In genomic region chr16:70563571-70563970, GRCh38 we compare ENCODE assay signal across 24 cellular contexts. TPM values are rescaled to one million over a fixed set of nuclear protein-coding genes. Genes with fewer than 3 reads are reported as not detected.
DNase-seq lines count a peak whose midpoint lies in the region; ATAC-seq and TF ChIP-seq lines count a peak whose summit lies in the region.
"Had no signal": no experiment of that assay in that cellular context is flagged by ENCODE, and none has a peak within 500 bp of the region (broad histone marks: within the 10 kb centered on the region; RNA-seq: fewer than 3 reads in every experiment).

No MANE protein-coding gene starts in this region.

- no peaks in the 10 kb centered on the region for H3K9me3 ChIP-seq in gastroesophageal sphincter
- H3K9me3 ChIP-seq in vagina: no peaks in the 10 kb centered on the region
- H3K9me3 ChIP-seq: A549, adrenal gland, thyroid gland had no signal

- no peak for TF ChIP-seq EP300 in gastroesophageal sphincter (IDR thresholded peaks at IDR 0.05)

- no peaks in the 10 kb centered on the region for H3K9me3 Mint-ChIP-seq in activated naive CD4-positive, alpha-beta T cell treated with anti-CD3 and anti-CD28 coated beads, Interleukin-2, amount 50 U/mL, for 24 hours
- H3K9me3 Mint-ChIP-seq: dendritic cell treated with granulocyte-macrophage colony-stimulating factor and Interleukin-4, amounts not matched to agents 40 ng/mL and 50 ng/mL, for 4 days; stimulated activated naive B cell treated with anti-CD40 and anti-IgM and Interleukin-4, amounts not matched to agents 10 μg/mL and 1 μg/mL and 100 μg/mL, for 72 hours had no signal

- intact Hi-C loops in vagina (cut with DNase I): no loop called here

- TF ChIP-seq POLR2A in gastroesophageal sphincter (IDR thresholded peaks at IDR 0.05) (no peak), vagina (IDR thresholded peaks at IDR 0.05) (no peak)

- H3K36me3 ChIP-seq in gastroesophageal sphincter (peaks cover 32 to 100% of the 10 kb centered on the region in 2 donors), vagina (peaks cover 16 to 99% of the 10 kb centered on the region in 2 donors)

- H3K4me1 ChIP-seq in gastroesophageal sphincter: peaks cover 0 to 12% (median 0%) of the 10 kb centered on the region in 3 donors
- H3K4me1 ChIP-seq in vagina: peaks cover 7% of the 10 kb centered on the region
- H3K4me1 ChIP-seq: A549, thyroid gland had no signal

- H3K27me3 ChIP-seq in gastroesophageal sphincter: no peaks in the 10 kb centered on the region
- no peaks in the 10 kb centered on the region for H3K27me3 ChIP-seq in vagina
- H3K27me3 ChIP-seq: adrenal gland, thyroid gland had no signal

- H3K27ac ChIP-seq in gastroesophageal sphincter (peak overlapping the region in 1 of 4 donors; percentile 59), vagina (peak overlapping the region; percentile 10)
- H3K27ac ChIP-seq: A549, adrenal gland, HL-60, SK-N-MC had no signal

- H3K36me3 Mint-ChIP-seq in activated naive CD4-positive, alpha-beta T cell treated with anti-CD3 and anti-CD28 coated beads, Interleukin-2, amount 50 U/mL, for 24 hours: peaks cover 16% of the 10 kb centered on the region

- DNase-seq in activated naive CD4-positive, alpha-beta T cell treated with anti-CD3 and anti-CD28 coated beads, Interleukin-2, amount 50 U/mL, for 16 hours: no peak
- DNase-seq in choroid plexus epithelial cell (ENCODE audit: low read depth) (peak; percentile 39), vagina (ENCODE audit: extremely low spot score in 2 of 2) (no peak), AG08395 (ENCODE audit: low spot score) (no peak)
- no peak for DNase-seq in activated CD8-positive, alpha-beta memory T cell treated with anti-CD3 and anti-CD28 coated beads for 24 hours
- DNase-seq: activated gamma-delta T cell; adrenal gland; EL; GOT3; kidney; NCI-H1417; NCI-H524; stimulated activated CD4-positive, alpha-beta T cell treated with anti-CD3 and anti-CD28 coated beads, Interleukin-2, amount 100 ng/mL, for 48 hours; stimulated activated naive B cell treated with anti-CD40 and anti-IgM and Interleukin-4, amounts not matched to agents 10 μg/mL and 1 μg/mL and 100 μg/mL, for 72 hours; T-helper 17 cell; thyroid gland had no signal

- no peaks in the 10 kb centered on the region for H3K27me3 Mint-ChIP-seq in activated naive CD4-positive, alpha-beta T cell treated with anti-CD3 and anti-CD28 coated beads, Interleukin-2, amount 50 U/mL, for 24 hours
- H3K27me3 Mint-ChIP-seq: dendritic cell treated with granulocyte-macrophage colony-stimulating factor and Interleukin-4, amounts not matched to agents 40 ng/mL and 50 ng/mL, for 4 days; stimulated activated naive B cell treated with anti-CD40 and anti-IgM and Interleukin-4, amounts not matched to agents 10 μg/mL and 1 μg/mL and 100 μg/mL, for 72 hours; T-helper 17 cell had no signal

- H3K27ac Mint-ChIP-seq in activated naive CD4-positive, alpha-beta T cell treated with anti-CD3 and anti-CD28 coated beads, Interleukin-2, amount 50 U/mL, for 24 hours: peak overlapping the region; percentile 4
- H3K27ac Mint-ChIP-seq: dendritic cell treated with granulocyte-macrophage colony-stimulating factor and Interleukin-4, amounts not matched to agents 40 ng/mL and 50 ng/mL, for 4 days; stimulated activated naive B cell treated with anti-CD40 and anti-IgM and Interleukin-4, amounts not matched to agents 10 μg/mL and 1 μg/mL and 100 μg/mL, for 72 hours; T-helper 17 cell had no signal

- no peak for TF ChIP-seq CTCF in choroid plexus epithelial cell (conservative IDR thresholded peaks at IDR 0.05; ENCODE audit: low read depth, low read length)
- TF ChIP-seq CTCF in gastroesophageal sphincter (IDR thresholded peaks at IDR 0.05): no peak
- TF ChIP-seq CTCF in vagina (IDR thresholded peaks at IDR 0.05): no peak

- H3K4me3 ChIP-seq in choroid plexus epithelial cell (ENCODE audit: low read depth, low read length) (no peak overlapping the region), gastroesophageal sphincter (no peak overlapping the region), vagina (no peak overlapping the region)
- H3K4me3 ChIP-seq: A549, adrenal gland, SK-N-MC, smooth muscle cell, thyroid gland had no signal

- H3K4me3 Mint-ChIP-seq in activated naive CD4-positive, alpha-beta T cell treated with anti-CD3 and anti-CD28 coated beads, Interleukin-2, amount 50 U/mL, for 24 hours: no peak overlapping the region
- H3K4me3 Mint-ChIP-seq: dendritic cell treated with granulocyte-macrophage colony-stimulating factor and Interleukin-4, amounts not matched to agents 40 ng/mL and 50 ng/mL, for 4 days; stimulated activated naive B cell treated with anti-CD40 and anti-IgM and Interleukin-4, amounts not matched to agents 10 μg/mL and 1 μg/mL and 100 μg/mL, for 72 hours; T-helper 17 cell had no signal

- ATAC-seq in gastroesophageal sphincter (peak; percentile 36), HG02610 (IDR thresholded peaks at IDR 0.05; ENCODE audit: unreplicated experiment) (no peak)
- ATAC-seq: A549; stimulated activated naive B cell treated with anti-CD40 and anti-IgM and Interleukin-4, amounts not matched to agents 10 μg/mL and 1 μg/mL and 100 μg/mL, for 72 hours; T-helper 17 cell had no signal

- H3K4me1 Mint-ChIP-seq in activated naive CD4-positive, alpha-beta T cell treated with anti-CD3 and anti-CD28 coated beads, Interleukin-2, amount 50 U/mL, for 24 hours: peaks cover 2% of the 10 kb centered on the region
- H3K4me1 Mint-ChIP-seq: stimulated activated naive B cell treated with anti-CD40 and anti-IgM and Interleukin-4, amounts not matched to agents 10 μg/mL and 1 μg/mL and 100 μg/mL, for 72 hours had no signal

- WGBS in gastroesophageal sphincter (ENCODE audit: low coverage in 1 of 2), 2 donors: 29 to 74% methylated on average over 1 to 6 of the region's 6 CpGs

RNA-seq across cellular contexts. Expression of gene SF3B3, which starts 40.0 kb away (rescaled TPM):
- total RNA-seq in gastroesophageal sphincter (100 to 1,000 TPM in 1 of 4 donors, 10 to 100 TPM in 3; 73.3 to 115 (median 92.8) TPM), vagina (91.3 TPM)

RNA-seq across cellular contexts. Expression of gene COG4, which starts 40.2 kb away (rescaled TPM):
- total RNA-seq in gastroesophageal sphincter (10 to 100 TPM; 32.3 to 37.4 (median 35.0) TPM), vagina (39.3 TPM)
